In the genomic region with DNA sequence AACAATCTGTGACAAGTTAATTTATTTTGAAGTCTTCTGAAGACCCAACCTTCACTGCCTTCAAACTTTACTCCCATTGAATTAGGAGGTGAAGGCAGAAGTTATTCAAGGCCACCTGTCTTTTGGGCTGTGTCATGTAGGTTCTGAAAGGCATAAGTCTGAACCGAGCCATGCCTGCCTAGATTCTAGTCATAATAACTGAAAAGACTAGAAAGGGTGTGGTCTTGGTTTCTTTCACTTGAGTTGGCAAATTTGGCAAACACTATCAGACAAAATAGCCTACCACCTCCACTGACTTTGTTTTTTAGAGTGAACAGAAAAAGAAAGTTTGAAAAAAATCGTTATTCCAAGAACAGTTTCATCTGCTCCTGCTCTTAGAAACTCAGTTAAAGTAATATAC, we compare ENCODE assay signal across 28 cellular contexts.
"Had no signal": no experiment of that assay in that cellular context is flagged by ENCODE, and none has a peak within 500 bp of the region (broad histone marks: within the 10 kb centered on the region; RNA-seq: fewer than 3 reads in every experiment).

No MANE protein-coding gene starts in this region.

- H3K27ac ChIP-seq: left lung, lower lobe of right lung, ovary, prostate gland, skin epidermis, suprapubic skin, thoracic aorta, tibial artery, upper lobe of right lung had no signal

- H3K4me1 ChIP-seq: left lung, lower lobe of right lung, prostate gland, upper lobe of right lung had no signal

- H3K4me1 Mint-ChIP-seq: mesothelial cell of epicardium had no signal

- H3K27me3 ChIP-seq: left lung, ovary, suprapubic skin, tibial artery, upper lobe of right lung had no signal

- DNase-seq: hypothalamus; immature natural killer cell; kidney; left colon; left lung; lower lobe of right lung; mammary epithelial cell; mesenchymal stem cell; naive B cell; natural killer cell; ovary; retina; right cardiac atrium; stimulated activated CD4-positive, alpha-beta T cell treated with anti-CD3 and anti-CD28 coated beads, Interleukin-12 subunit alpha, Interleukin-12 subunit beta, amount 100 ng/mL, for 4 hours; stimulated activated CD4-positive, alpha-beta T cell treated with anti-CD3 and anti-CD28 coated beads, Interleukin-15, amount 100 ng/mL, for 24 hours; stimulated activated CD4-positive, alpha-beta T cell treated with anti-CD3 and anti-CD28 coated beads, Interleukin-2, amount 100 ng/mL, for 24 hours; stimulated activated CD4-positive, alpha-beta T cell treated with anti-CD3 and anti-CD28 coated beads, Interleukin-4, amount 100 ng/mL, for 1 hour; stimulated activated naive CD4-positive, alpha-beta T cell; tibial artery; trophoblast cell; upper lobe of right lung had no signal

- H3K4me3 Mint-ChIP-seq: immature natural killer cell; mesothelial cell of epicardium; naive B cell; natural killer cell; stimulated activated naive CD8-positive, alpha-beta T cell treated with anti-CD3 and anti-CD28 coated beads, Interleukin-15, Interleukin-2, amounts not matched to agents 100 ng/mL and 50 ng/mL, for 24 hours had no signal

- H3K27ac Mint-ChIP-seq: immature natural killer cell; mesothelial cell of epicardium; natural killer cell; stimulated activated naive CD8-positive, alpha-beta T cell treated with anti-CD3 and anti-CD28 coated beads, Interleukin-15, Interleukin-2, amounts not matched to agents 100 ng/mL and 50 ng/mL, for 24 hours had no signal

- H3K36me3 ChIP-seq: ovary, prostate gland had no signal

- H3K4me3 ChIP-seq: left lung, lower lobe of right lung, ovary, prostate gland, skin epidermis, suprapubic skin, thoracic aorta, tibial artery, upper lobe of right lung had no signal

- H3K27me3 Mint-ChIP-seq: naive B cell; stimulated activated naive CD8-positive, alpha-beta T cell treated with anti-CD3 and anti-CD28 coated beads, Interleukin-15, Interleukin-2, amounts not matched to agents 100 ng/mL and 50 ng/mL, for 24 hours had no signal

- H3K9me3 Mint-ChIP-seq: immature natural killer cell, natural killer cell had no signal

- ATAC-seq: left colon, left lung, lower lobe of right lung, natural killer cell, right cardiac atrium, sciatic nerve, upper lobe of right lung had no signal
